In genomic region chr9:89518466-89519392, GRCh38 we compare ENCODE assay signal across 12 cellular contexts. TPM values are rescaled to one million over a fixed set of nuclear protein-coding genes. Genes with fewer than 3 reads are reported as not detected.
DNase-seq lines count a peak whose midpoint lies in the region; ATAC-seq, FAIRE-seq and TF ChIP-seq lines count a peak whose summit lies in the region.
"Had no signal": no experiment of that assay in that cellular context is flagged by ENCODE, and none has a peak within 500 bp of the region (broad histone marks: within the 10 kb centered on the region; RNA-seq: fewer than 3 reads in every experiment).

No MANE protein-coding gene starts in this region.

- H3K27me3 Mint-ChIP-seq in activated T-cell treated with anti-CD3 and anti-CD28 coated beads, Interleukin-2, amount 50 U/mL, for 24 hours, result no peaks in the 10 kb centered on the region
- H3K27me3 Mint-ChIP-seq in activated T-helper 2 cell treated with anti-CD3 and anti-CD28 coated beads, Interferon-gamma antibody, Interleukin-2, Interleukin-4, amounts not matched to agents 10 μg/mL and 5 μg/mL and 100 μg/mL, durations not matched to agents 14 hours and 24 hours and 36 hours (ENCODE audit: low read depth), result no peaks in the 10 kb centered on the region

- H3K27me3 ChIP-seq in psoas muscle (ENCODE audit: insufficient read depth in 3 of 3, low read length in 2 of 3), result no peaks in the 10 kb centered on the region

- TF ChIP-seq CTCF in psoas muscle (IDR thresholded peaks at IDR 0.05), result no peak

- no peak for DNase-seq in activated T-cell treated with anti-CD3 and anti-CD28 coated beads, Interleukin-2, amount 50 U/mL, for 24 hours
- DNase-seq in activated T-cell treated with anti-CD3 and anti-CD28 coated beads for 4 hours (no peak), GM19239 (ENCODE audit: insufficient read length, low spot score) (no peak), psoas muscle (no peak), ACHN (no peak), Right ventricle myocardium inferior (ENCODE audit: missing footprints) (no peak)
- DNase-seq in activated T-helper 2 cell treated with anti-CD3 and anti-CD28 coated beads, Interferon-gamma antibody, Interleukin-2, Interleukin-4, amounts not matched to agents 10 μg/mL and 5 μg/mL and 100 μg/mL, durations not matched to agents 14 hours and 24 hours and 36 hours (ENCODE audit: low spot score), result no peak
- DNase-seq: stimulated activated CD8-positive, alpha-beta memory T cell treated with anti-CD3 and anti-CD28 coated beads, Interleukin-4, amount 100 ng/mL, for 48 hours had no signal

- 78 to 90% (median 90%) methylated on average over 7 of the region's 7 CpGs for WGBS in psoas muscle, 3 donors

- no peaks in the 10 kb centered on the region for H3K36me3 Mint-ChIP-seq in activated T-cell treated with anti-CD3 and anti-CD28 coated beads, Interleukin-2, amount 50 U/mL, for 24 hours (ENCODE audit: low read depth)
- peaks cover 3% of the 10 kb centered on the region for H3K36me3 Mint-ChIP-seq in activated T-helper 2 cell treated with anti-CD3 and anti-CD28 coated beads, Interferon-gamma antibody, Interleukin-2, Interleukin-4, amounts not matched to agents 10 μg/mL and 5 μg/mL and 100 μg/mL, durations not matched to agents 14 hours and 24 hours and 36 hours (ENCODE audit: low read depth)

- intact Hi-C loops in activated T-helper 2 cell treated with anti-CD3 and anti-CD28 coated beads, Interferon-gamma antibody, Interleukin-2, Interleukin-4, amounts not matched to agents 10 μg/mL and 5 μg/mL and 100 μg/mL, durations not matched to agents 14 hours and 24 hours and 36 hours (cut with micrococcal nuclease), result no loop called here
- intact Hi-C loops in psoas muscle (cut with DNase I), result no loop called here
- intact Hi-C loops in Right ventricle myocardium inferior (cut with DNase I), result no loop called here

- peaks cover 73% of the 10 kb centered on the region for H3K4me1 Mint-ChIP-seq in activated T-cell treated with anti-CD3 and anti-CD28 coated beads, Interleukin-2, amount 50 U/mL, for 24 hours (ENCODE audit: low read depth)
- H3K4me1 Mint-ChIP-seq in activated T-helper 2 cell treated with anti-CD3 and anti-CD28 coated beads, Interferon-gamma antibody, Interleukin-2, Interleukin-4, amounts not matched to agents 10 μg/mL and 5 μg/mL and 100 μg/mL, durations not matched to agents 14 hours and 24 hours and 36 hours (ENCODE audit: low read depth), result peaks cover 65% of the 10 kb centered on the region

- H3K4me3 Mint-ChIP-seq in activated T-cell treated with anti-CD3 and anti-CD28 coated beads, Interleukin-2, amount 50 U/mL, for 24 hours, result no peak overlapping the region
- H3K4me3 Mint-ChIP-seq in activated T-helper 2 cell treated with anti-CD3 and anti-CD28 coated beads, Interferon-gamma antibody, Interleukin-2, Interleukin-4, amounts not matched to agents 10 μg/mL and 5 μg/mL and 100 μg/mL, durations not matched to agents 14 hours and 24 hours and 36 hours (ENCODE audit: low read depth), result no peak overlapping the region

- H3K27ac ChIP-seq in psoas muscle, result peak overlapping the region; percentile 42
- H3K27ac ChIP-seq: prostate gland had no signal

- no peak overlapping the region for H3K4me3 ChIP-seq in psoas muscle
- H3K4me3 ChIP-seq: prostate gland had no signal

- ATAC-seq in psoas muscle (no peak), GM18870 (IDR thresholded peaks at IDR 0.05; ENCODE audit: unreplicated experiment) (no peak), Right ventricle myocardium inferior (no peak)

- in situ Hi-C loops in ACHN (cut with HindIII; ENCODE audit: low pct_ligation_motif_present, low pct_unique_long_range_greater_than_20kb, low sequenced_read_pairs), result no loop called here

- H3K9me3 ChIP-seq in psoas muscle, result no peaks in the 10 kb centered on the region
- H3K9me3 ChIP-seq: prostate gland had no signal

- H3K9me3 Mint-ChIP-seq in activated T-cell treated with anti-CD3 and anti-CD28 coated beads, Interleukin-2, amount 50 U/mL, for 24 hours, result no peaks in the 10 kb centered on the region
- H3K9me3 Mint-ChIP-seq in activated T-helper 2 cell treated with anti-CD3 and anti-CD28 coated beads, Interferon-gamma antibody, Interleukin-2, Interleukin-4, amounts not matched to agents 10 μg/mL and 5 μg/mL and 100 μg/mL, durations not matched to agents 14 hours and 24 hours and 36 hours, result no peaks in the 10 kb centered on the region

- H3K36me3 ChIP-seq in psoas muscle (ENCODE audit: insufficient read depth in 1 of 2, low read depth in 1 of 2), result no peaks in the 10 kb centered on the region
- H3K36me3 ChIP-seq: prostate gland had no signal

- H3K4me1 ChIP-seq in psoas muscle, result peaks cover 13% of the 10 kb centered on the region
- H3K4me1 ChIP-seq: prostate gland had no signal

- H3K27ac Mint-ChIP-seq in activated T-cell treated with anti-CD3 and anti-CD28 coated beads, Interleukin-2, amount 50 U/mL, for 24 hours, result peak overlapping the region; percentile 79
- H3K27ac Mint-ChIP-seq in activated T-helper 2 cell treated with anti-CD3 and anti-CD28 coated beads, Interferon-gamma antibody, Interleukin-2, Interleukin-4, amounts not matched to agents 10 μg/mL and 5 μg/mL and 100 μg/mL, durations not matched to agents 14 hours and 24 hours and 36 hours, result peak overlapping the region; percentile 71

- peak; percentile 45 for FAIRE-seq in GM19239 (lab: Jason Lieb, UNC)
- FAIRE-seq: astrocyte, frontal cortex had no signal

RNA-seq across cellular contexts. Expression of gene SEMA4D, which starts 20.8 kb away (rescaled TPM):
- total RNA-seq in activated T-helper 2 cell treated with anti-CD3 and anti-CD28 coated beads, Interferon-gamma antibody, Interleukin-2, Interleukin-4, amounts not matched to agents 10 μg/mL and 5 μg/mL and 100 μg/mL, durations not matched to agents 14 hours and 24 hours and 36 hours, result 317 and 330 TPM in 2 replicates
- total RNA-seq in psoas muscle (100 to 1,000 TPM in 1 of 4 donors, 10 to 100 TPM in 3; 32.1 to 111 (median 63.6) TPM), Right ventricle myocardium inferior (24.1 TPM)
- 10 to 100 TPM in 2 of 3 donors, 1 to 10 TPM in 1; 9.3 to 26.8 (median 22.3) TPM for polyA plus RNA-seq in psoas muscle
